In genomic region chr17:79305831-79306687, GRCh38 we compare ENCODE assay signal across 14 cellular contexts.
A peak's percentile ranks its signal among the peaks of the same experiment; 100 is the strongest.
DNase-seq lines count a peak whose midpoint lies in the region; ATAC-seq lines count a peak whose summit lies in the region.
"Had no signal": no experiment of that assay in that cellular context is flagged by ENCODE, and none has a peak within 500 bp of the region (broad histone marks: within the 10 kb centered on the region; RNA-seq: fewer than 3 reads in every experiment).

No MANE protein-coding gene starts in this region.

- peaks cover 0 to 4% of the 10 kb centered on the region in 2 donors for H3K4me1 ChIP-seq in aorta (ENCODE audit: control insufficient read depth in 1 of 2, insufficient read depth in 2 of 2, low read length in 2 of 2)
- H3K4me1 ChIP-seq: colonic mucosa had no signal

- H3K27ac ChIP-seq in cingulate gyrus (ENCODE audit: low read depth, low read length) (peak overlapping the region; percentile 10), aorta (ENCODE audit: low read depth in 1 of 2, low read length in 2 of 2) (peak overlapping the region; percentile 43 to 85)
- H3K27ac ChIP-seq: colonic mucosa, gastroesophageal sphincter had no signal

- intact Hi-C loops in aorta (cut with DNase I), result no loop called here

- ATAC-seq in aorta (ENCODE audit: low FRiP score) (peak; percentile 73), GM18520 (IDR thresholded peaks at IDR 0.05; ENCODE audit: unreplicated experiment) (no peak), GM18873 (IDR thresholded peaks at IDR 0.05; ENCODE audit: low FRiP score, unreplicated experiment) (no peak), HG03175 (IDR thresholded peaks at IDR 0.05; ENCODE audit: unreplicated experiment) (no peak)
- ATAC-seq: gastroesophageal sphincter had no signal

- H3K9me3 ChIP-seq in aorta (ENCODE audit: control insufficient read depth, low read length), result no peaks in the 10 kb centered on the region
- H3K9me3 ChIP-seq: colonic mucosa, gastroesophageal sphincter had no signal

- no peak overlapping the region for H3K4me3 ChIP-seq in aorta (ENCODE audit: low read length in 2 of 2)
- H3K4me3 ChIP-seq: colonic mucosa, gastroesophageal sphincter, lung had no signal

- no peaks in the 10 kb centered on the region for H3K36me3 ChIP-seq in aorta (ENCODE audit: control insufficient read depth in 1 of 2, insufficient read depth in 2 of 2, low read length in 1 of 2)
- H3K36me3 ChIP-seq: colonic mucosa, gastroesophageal sphincter had no signal

- WGBS in aorta, 2 donors, result 2 to 5% methylated on average over 31 of the region's 31 CpGs

- no peaks in the 10 kb centered on the region for H3K27me3 ChIP-seq in aorta (ENCODE audit: control insufficient read depth in 1 of 2, insufficient read depth in 2 of 2, low read length in 1 of 2)
- H3K27me3 ChIP-seq: colonic mucosa had no signal

- peak; percentile 23 for DNase-seq in NCI-H345 (lab: John Stamatoyannopoulos, UW)
- no peak for DNase-seq in NCI-H345 treated with DMSO at 0.1 percent for 48 hours (lab: John Stamatoyannopoulos, UW; ENCODE audit: unreplicated experiment)
- DNase-seq in mucosa of gallbladder (ENCODE audit: low spot score), result peak; percentile 21
- peak; percentile 65 to 89 for DNase-seq in aorta
- DNase-seq: activated CD4-positive, alpha-beta memory T cell treated with anti-CD3 and anti-CD28 coated beads for 36 hours; activated naive CD4-positive, alpha-beta T cell; colonic mucosa; EL had no signal
